9 cellular contexts compared by ENCODE assay signal in genomic region chr2:43184339-43184895, GRCh38. TPM values are rescaled to one million over a fixed set of nuclear protein-coding genes. Genes with fewer than 3 reads are reported as not detected.
DNase-seq lines count a peak whose midpoint lies in the region; ATAC-seq lines count a peak whose summit lies in the region.
"Had no signal": no experiment of that assay in that cellular context is flagged by ENCODE, and none has a peak within 500 bp of the region (broad histone marks: within the 10 kb centered on the region; RNA-seq: fewer than 3 reads in every experiment).

No MANE protein-coding gene starts in this region.

- H3K9me3 Mint-ChIP-seq in activated CD4-positive, alpha-beta T cell treated with anti-CD3 and anti-CD28 coated beads, Interleukin-2, amount 10 ng/mL, durations not matched to agents 24 days and 14 days: no peaks in the 10 kb centered on the region

- intact Hi-C loops in activated CD4-positive, alpha-beta T cell treated with anti-CD3 and anti-CD28 coated beads, Interleukin-2, amount 10 ng/mL, durations not matched to agents 24 days and 14 days (cut with micrococcal nuclease): loop anchor here (1.0 kb wide), 2 partner anchors 10 to 11 kb away; no protein-coding TSS in a partner anchor

- no peak overlapping the region for H3K4me3 ChIP-seq in Karpas-422 (ENCODE audit: low read length)

- H2AFZ ChIP-seq in Karpas-422 (ENCODE audit: low read length): no peak overlapping the region

- H3K9ac ChIP-seq in Karpas-422 (ENCODE audit: low read length): no peak overlapping the region

- H3K36me3 Mint-ChIP-seq in activated CD4-positive, alpha-beta T cell treated with anti-CD3 and anti-CD28 coated beads, Interleukin-2, amount 10 ng/mL, durations not matched to agents 24 days and 14 days (ENCODE audit: low read depth): no peaks in the 10 kb centered on the region

- H3K27ac Mint-ChIP-seq in activated CD4-positive, alpha-beta T cell treated with anti-CD3 and anti-CD28 coated beads, Interleukin-2, amount 10 ng/mL, durations not matched to agents 24 days and 14 days: peak overlapping the region; percentile 85

- H3K9me2 ChIP-seq in Karpas-422 (replicated peaks; ENCODE audit: insufficient read depth, low read length): no peaks in the 10 kb centered on the region

- H4K20me1 ChIP-seq in Karpas-422 (ENCODE audit: insufficient read depth, low read depth, low read length): no peaks in the 10 kb centered on the region

- peak overlapping the region; percentile 14 for H3K4me3 Mint-ChIP-seq in activated CD4-positive, alpha-beta T cell treated with anti-CD3 and anti-CD28 coated beads, Interleukin-2, amount 10 ng/mL, durations not matched to agents 24 days and 14 days

- H3K4me1 ChIP-seq in Karpas-422 (ENCODE audit: low read length): no peaks in the 10 kb centered on the region

- H3K27ac ChIP-seq in Karpas-422 (ENCODE audit: low read length): no peak overlapping the region

- no peaks in the 10 kb centered on the region for H3K36me3 ChIP-seq in Karpas-422 (ENCODE audit: insufficient read depth, low read length)

- ATAC-seq in esophagus mucosa (peak; percentile 97), HG02678 (IDR thresholded peaks at IDR 0.05; ENCODE audit: unreplicated experiment) (no peak), GM18909 (IDR thresholded peaks at IDR 0.05; ENCODE audit: poor library complexity, unreplicated experiment) (no peak)

- H3K9me3 ChIP-seq in Karpas-422 (ENCODE audit: low read length): no peaks in the 10 kb centered on the region

- peak; percentile 56 for DNase-seq in HT-29 (ENCODE audit: low spot score)
- peak; percentile 86 for DNase-seq in activated CD4-positive, alpha-beta T cell treated with anti-CD3 and anti-CD28 coated beads, Interleukin-2, amount 10 ng/mL, durations not matched to agents 24 days and 14 days
- DNase-seq in stimulated activated CD4-positive, alpha-beta T cell treated with anti-CD3 and anti-CD28 coated beads, Interleukin-2, amount 100 ng/mL, for 4 hours (ENCODE audit: low read depth): peak; percentile 47
- no peak for DNase-seq in T1000 (lab: John Stamatoyannopoulos, UW)
- no peak for DNase-seq in Karpas-422
- DNase-seq: KG1 had no signal

- H3K27me3 Mint-ChIP-seq in activated CD4-positive, alpha-beta T cell treated with anti-CD3 and anti-CD28 coated beads, Interleukin-2, amount 10 ng/mL, durations not matched to agents 24 days and 14 days: no peaks in the 10 kb centered on the region

- peaks cover 40% of the 10 kb centered on the region for H3K4me1 Mint-ChIP-seq in activated CD4-positive, alpha-beta T cell treated with anti-CD3 and anti-CD28 coated beads, Interleukin-2, amount 10 ng/mL, durations not matched to agents 24 days and 14 days

- H3K4me2 ChIP-seq in Karpas-422 (ENCODE audit: low read depth, low read length, poor library complexity, severe bottlenecking): no peak overlapping the region

- no peaks in the 10 kb centered on the region for H3K27me3 ChIP-seq in Karpas-422 (ENCODE audit: low read length)

- H3K79me2 ChIP-seq in Karpas-422 (ENCODE audit: low read length): no peaks in the 10 kb centered on the region

RNA-seq across cellular contexts. Expression of gene ZFP36L2, which starts 42.0 kb away (rescaled TPM):
- 19.4 and 20.5 TPM in 2 replicates for total RNA-seq in HT-29 (2014; rRNA removed; shearing (Covaris generic))
- total RNA-seq in activated CD4-positive, alpha-beta T cell treated with anti-CD3 and anti-CD28 coated beads, Interleukin-2, amount 10 ng/mL, durations not matched to agents 24 days and 14 days: 92.8 and 93.1 TPM in 2 replicates
- total RNA-seq in esophagus mucosa: 71.0 TPM
- 4.0 and 10.6 TPM in 2 replicates for total RNA-seq in Karpas-422 (2014; rRNA removed; shearing (Covaris generic); ENCODE audit: low replicate concordance)

Comparison
In these comparisons a context has a peak if more than half of its experiments do, and no peak if none do; other contexts are left out.
1. DNase-seq: peak in HT-29 (single experiment), activated CD4-positive, alpha-beta T cell treated with anti-CD3 and anti-CD28 coated beads, Interleukin-2, amount 10 ng/mL, durations not matched to agents 24 days and 14 days (single experiment) and stimulated activated CD4-positive, alpha-beta T cell treated with anti-CD3 and anti-CD28 coated beads, Interleukin-2, amount 100 ng/mL, for 4 hours (single experiment); none in T1000 (single experiment) and Karpas-422 (single experiment).